Comparison of ENCODE assay signal across 25 cellular contexts in genomic region chr2:2517399-2517798, GRCh38.
A peak's percentile ranks its signal among the peaks of the same experiment; 100 is the strongest.
DNase-seq lines count a peak whose midpoint lies in the region; ATAC-seq, FAIRE-seq and TF ChIP-seq lines count a peak whose summit lies in the region.
"Had no signal": no experiment of that assay in that cellular context is flagged by ENCODE, and none has a peak within 500 bp of the region (broad histone marks: within the 10 kb centered on the region; RNA-seq: fewer than 3 reads in every experiment).

No MANE protein-coding gene starts in this region.

- no peak for TF ChIP-seq POLR2A in HepG2 (IDR thresholded peaks at IDR 0.05; ENCODE audit: insufficient read depth in 1 of 2, low read depth in 2 of 2, low read length in 2 of 2)
- TF ChIP-seq POLR2A in right lobe of liver (IDR thresholded peaks at IDR 0.05), result no peak

- H3K4me1 ChIP-seq in HepG2 (ENCODE audit: insufficient read depth, low read length), result 0 out of 2 replicates have a peak, but pooled peaks cover 6% of the 10 kb centered on the region
- H3K4me1 ChIP-seq in right lobe of liver, result no peaks in the 10 kb centered on the region
- H3K4me1 ChIP-seq: A549; BLaER1 treated with 17β-estradiol and CSF1 and Interleukin-3, amounts not matched to agents 10 nM and 100 nM had no signal

- DNase-seq in HepG2 (ENCODE audit: low spot score), result no peak
- no peak for DNase-seq in right lobe of liver
- peak; percentile 41 for DNase-seq in islet precursor cell
- DNase-seq in sciatic nerve (ENCODE audit: low spot score), result peak; percentile 26
- no peak for DNase-seq in NOMO-1 treated with dmso at 0.1 percent for 144 hours (lab: John Stamatoyannopoulos, UW; ENCODE audit: unreplicated experiment)
- DNase-seq: AML-193; CD4-positive, alpha-beta memory T cell; CD4-positive, CD25-positive, alpha-beta regulatory T cell; CD8-positive, alpha-beta memory T cell; COR-L47; DMS 273 treated with DMSO at 0.1 percent for 48 hours; DMS153; DMS53; DMS79; DND-41; EL; GDM1 had no signal

- no peak for FAIRE-seq in HepG2 (lab: Jason Lieb, UNC)
- FAIRE-seq: A549, GM12878, GM12892, GM18507, GM19239 had no signal

- H3K36me3 ChIP-seq in HepG2 (replicated peaks in 1 of 2; ENCODE audit: control insufficient read depth in 1 of 2, insufficient read depth in 2 of 2, low read length in 2 of 2) (no peaks in the 10 kb centered on the region), right lobe of liver (no peaks in the 10 kb centered on the region)
- H3K36me3 ChIP-seq: BLaER1 treated with 17β-estradiol and CSF1 and Interleukin-3, amounts not matched to agents 10 nM and 100 nM had no signal

- no peak overlapping the region for H3K9ac ChIP-seq in HepG2 (ENCODE audit: insufficient read depth, low read depth, low read length)
- H3K9ac ChIP-seq: BLaER1 treated with 17β-estradiol and CSF1 and Interleukin-3, amounts not matched to agents 10 nM and 100 nM had no signal

- no peaks in the 10 kb centered on the region for H4K20me1 ChIP-seq in HepG2 (ENCODE audit: insufficient read depth, low read length)
- H4K20me1 ChIP-seq: BLaER1 treated with 17β-estradiol and CSF1 and Interleukin-3, amounts not matched to agents 10 nM and 100 nM had no signal

- ATAC-seq in HepG2 (peak; percentile 60), right lobe of liver (no peak), sciatic nerve (no peak), GM18867 (IDR thresholded peaks at IDR 0.05; ENCODE audit: unreplicated experiment) (no peak)
- ATAC-seq: GM12878 had no signal

- no peak overlapping the region for H2AFZ ChIP-seq in HepG2 (ENCODE audit: low read length)

- no peak overlapping the region for H3K27ac ChIP-seq in HepG2 (ENCODE audit: extremely low read length, insufficient read depth, low read length)
- no peak overlapping the region for H3K27ac ChIP-seq in right lobe of liver
- H3K27ac ChIP-seq: 22Rv1; A549; BLaER1 treated with 17β-estradiol and CSF1 and Interleukin-3, amounts not matched to agents 10 nM and 100 nM had no signal

- WGBS in HepG2 (ENCODE audit: low lambda C conversion rate), result 0% methylated on average over 1 of the region's 2 CpGs
- WGBS in right lobe of liver (ENCODE audit: insufficient coverage, low coverage, low lambda C conversion rate, missing lambda C conversion rate), result 38% methylated on average over 1 of the region's 2 CpGs

- H3K27me3 ChIP-seq in HepG2 (ENCODE audit: control insufficient read depth in 1 of 2, insufficient read depth in 2 of 2, low read length in 2 of 2) (peaks cover 0 to 27% of the 10 kb centered on the region in 2 experiments; a peak in 4 of 5 replicates), right lobe of liver (no peaks in the 10 kb centered on the region)
- H3K27me3 ChIP-seq: BLaER1 treated with 17β-estradiol and CSF1 and Interleukin-3, amounts not matched to agents 10 nM and 100 nM had no signal

- POLR2A ChIA-PET in HepG2 (lab: Yijun Ruan, JAX), result no interaction called here

- intact Hi-C loops in HepG2 (cut with micrococcal nuclease; ENCODE audit: unreplicated experiment), result no loop called here
- intact Hi-C loops in right lobe of liver (cut with DNase I), result no loop called here
- intact Hi-C loops in sciatic nerve (cut with DNase I), result no loop called here

- H3K4me3 ChIP-seq in HepG2 (replicated peaks in 1 of 3; ENCODE audit: insufficient read depth in 1 of 3, low read depth in 2 of 3, low read length in 3 of 3) (no peak overlapping the region), right lobe of liver (no peak overlapping the region)
- H3K4me3 ChIP-seq: A549; BLaER1 treated with 17β-estradiol and CSF1 and Interleukin-3, amounts not matched to agents 10 nM and 100 nM; GM12878 had no signal

- no peaks in the 10 kb centered on the region for H3K9me3 ChIP-seq in HepG2 (ENCODE audit: low read length)
- no peaks in the 10 kb centered on the region for H3K9me3 ChIP-seq in right lobe of liver
- H3K9me3 ChIP-seq: A549; BLaER1 treated with 17β-estradiol and CSF1 and Interleukin-3, amounts not matched to agents 10 nM and 100 nM had no signal

- TF ChIP-seq RAD21 in HepG2 (CRISPR knock-in tag; IDR thresholded peaks at IDR 0.05), result no peak

- TF ChIP-seq CTCF in HepG2 (CRISPR knock-in tag; IDR thresholded peaks at IDR 0.05) (no peak), right lobe of liver (IDR thresholded peaks at IDR 0.05) (no peak)

- CTCF ChIA-PET in HepG2 (lab: Yijun Ruan, JAX; ENCODE audit: low intra/inter-chr PET ratio, low total read pairs), result no interaction called here

- no peak overlapping the region for H3K4me2 ChIP-seq in HepG2 (ENCODE audit: low read depth, low read length)
- H3K4me2 ChIP-seq: A549; BLaER1 treated with 17β-estradiol and CSF1 and Interleukin-3, amounts not matched to agents 10 nM and 100 nM had no signal

- in situ Hi-C loops in HepG2 (cut with HindIII; ENCODE audit: extremely low pct_ligation_motif_present, low pct_unique_long_range_greater_than_20kb), result no loop called here

- no TSS peak for BruUV-seq in HepG2 (replicated peaks; lab: Mats Ljungman, UMichigan)

- H3K79me2 ChIP-seq in HepG2 (ENCODE audit: insufficient read depth, low read length), result no peaks in the 10 kb centered on the region

- TF ChIP-seq EP300 in HepG2 (IDR thresholded peaks at IDR 0.05; ENCODE audit: low read depth in 2 of 2, low read length in 2 of 2) (no peak), HepG2 (CRISPR knock-in tag; IDR thresholded peaks at IDR 0.05; ENCODE audit: borderline replicate concordance) (no peak)

TF ChIP-seq in HepG2, 621 proteins besides CTCF, POLR2A, EP300 and RAD21:
- TF ChIP-seq ZNF235 (CRISPR knock-in tag; IDR thresholded peaks at IDR 0.05; ENCODE audit: borderline replicate concordance), result no peak
- no peak for TF ChIP-seq ZNF761 (CRISPR knock-in tag; conservative IDR thresholded peaks at IDR 0.05)
- no peak for TF ChIP-seq MBNL3 (CRISPR knock-in tag; conservative IDR thresholded peaks at IDR 0.05)

Comparison
In these comparisons a context has a peak if more than half of its experiments do, and no peak if none do; other contexts are left out.
1. DNase-seq: peak in islet precursor cell (single experiment) and sciatic nerve (single experiment); none in HepG2 (single experiment), right lobe of liver (0 of 3) and NOMO-1 treated with dmso at 0.1 percent for 144 hours (single experiment).